ENCODE assay signal across 8 cellular contexts in genomic region chr20:675453-676314, GRCh38. TPM values are rescaled to one million over a fixed set of nuclear protein-coding genes. Genes with fewer than 3 reads are reported as not detected.
A peak's percentile ranks its signal among the peaks of the same experiment; 100 is the strongest.
DNase-seq lines count a peak whose midpoint lies in the region; ATAC-seq and TF ChIP-seq lines count a peak whose summit lies in the region.

SCRT2 (minus strand) TSS chr20:675802; CDS start chr20:675601, 201 bp downstream.

- H3K27me3 ChIP-seq in CD8-positive, alpha-beta T cell (ENCODE audit: insufficient read depth, low read length), result peaks cover 19% of the 10 kb centered on the region

- H3K36me3 Mint-ChIP-seq in CD8-positive, alpha-beta T cell, result no peaks in the 10 kb centered on the region
- H3K36me3 Mint-ChIP-seq in chondrocyte (ENCODE audit: low read depth), result peaks cover 2% of the 10 kb centered on the region

- peaks cover 69% of the 10 kb centered on the region for H3K27me3 Mint-ChIP-seq in CD8-positive, alpha-beta T cell (ENCODE audit: low read depth)
- H3K27me3 Mint-ChIP-seq in chondrocyte (ENCODE audit: low read depth), result peaks cover 70% of the 10 kb centered on the region

- no peaks in the 10 kb centered on the region for H3K36me3 ChIP-seq in CD8-positive, alpha-beta T cell (ENCODE audit: insufficient read depth, low read length)

- intact Hi-C loops in CD8-positive, alpha-beta T cell (cut with DNase I, micrococcal nuclease), result no loop called here

- H3K4me1 ChIP-seq in CD8-positive, alpha-beta T cell (ENCODE audit: insufficient read depth, low read length), result peaks cover 9% of the 10 kb centered on the region

- no peak within 1 kb of the TSS for H3K27ac Mint-ChIP-seq in CD8-positive, alpha-beta T cell
- no peak within 1 kb of the TSS for H3K27ac Mint-ChIP-seq in chondrocyte (ENCODE audit: unreplicated experiment)

- peak within 1 kb of the TSS; percentile 15 for H3K4me3 ChIP-seq in CD8-positive, alpha-beta T cell (ENCODE audit: low read depth, low read length)
- H3K4me3 ChIP-seq in LNCaP clone FGC (ENCODE audit: low read depth, low read length), result 0 out of 2 replicates have a peak within 1 kb of the TSS, but pooled peaks have one; percentile 17

- POLR2A ChIA-PET in CD8-positive, alpha-beta T cell (lab: Charles Lee), result no interaction called here

- no peak within 1 kb of the TSS for H3K27ac ChIP-seq in CD8-positive, alpha-beta T cell (ENCODE audit: low read depth, low read length)

- DNase-seq in CD8-positive, alpha-beta T cell, result peak; percentile 31 to 80 (median 56)
- no peak for DNase-seq in LNCaP clone FGC (ENCODE audit: low read depth)
- peak; percentile 45 to 56 for DNase-seq in activated CD4-positive, alpha-beta T cell treated with anti-CD3 and anti-CD28 coated beads for 4 hours
- no peak for DNase-seq in chondrocyte (ENCODE audit: low spot score)
- DNase-seq in left kidney (ENCODE audit: low read depth, low spot score), result peak; percentile 95
- DNase-seq in stimulated activated CD4-positive, alpha-beta T cell treated with anti-CD3 and anti-CD28 coated beads, Interleukin-4, amount 100 ng/mL, for 1 hour, result peak; percentile 69

- H3K9me3 ChIP-seq in CD8-positive, alpha-beta T cell (ENCODE audit: low read length), result no peaks in the 10 kb centered on the region

- no peak for TF ChIP-seq CTCF in CD8-positive, alpha-beta T cell (IDR thresholded peaks at IDR 0.05)
- TF ChIP-seq CTCF in LNCaP clone FGC (IDR thresholded peaks at IDR 0.05; ENCODE audit: control insufficient read depth, extremely low read depth, insufficient read depth), result no peak
- TF ChIP-seq CTCF in chondrocyte (IDR thresholded peaks at IDR 0.05), result no peak

- CTCF ChIA-PET in CD8-positive, alpha-beta T cell (lab: Charles Lee), result no interaction called here

- no peaks in the 10 kb centered on the region for H3K9me3 Mint-ChIP-seq in CD8-positive, alpha-beta T cell
- no peaks in the 10 kb centered on the region for H3K9me3 Mint-ChIP-seq in chondrocyte (ENCODE audit: low read depth)

- H3K4me1 Mint-ChIP-seq in CD8-positive, alpha-beta T cell (ENCODE audit: low read depth), result peaks cover 6% of the 10 kb centered on the region
- peaks cover 9% of the 10 kb centered on the region for H3K4me1 Mint-ChIP-seq in chondrocyte (ENCODE audit: low read depth)

- ATAC-seq in CD8-positive, alpha-beta T cell, result peak; percentile 89
- ATAC-seq in GM18861 (IDR thresholded peaks at IDR 0.05; ENCODE audit: unreplicated experiment) (no peak), HG02678 (IDR thresholded peaks at IDR 0.05; ENCODE audit: unreplicated experiment) (no peak)

- H3K4me3 Mint-ChIP-seq in CD8-positive, alpha-beta T cell, result no peak within 1 kb of the TSS
- H3K4me3 Mint-ChIP-seq in chondrocyte (ENCODE audit: unreplicated experiment), result peak within 1 kb of the TSS; percentile 57

RNA-seq across cellular contexts. Expression of gene SCRT2, which starts in this region (rescaled TPM):
- total RNA-seq in CD8-positive, alpha-beta T cell, result not detected
- not detected in 3 replicates for total RNA-seq in chondrocyte

Comparison
In these comparisons a context has a peak if more than half of its experiments do, and no peak if none do; other contexts are left out.
1. Peak in DNase-seq, ATAC-seq and H3K4me3 ChIP-seq in CD8-positive, alpha-beta T cell; RNA of the gene not detected or under 1 TPM.
2. DNase-seq: peak in activated CD4-positive, alpha-beta T cell treated with anti-CD3 and anti-CD28 coated beads for 4 hours (2 of 2), left kidney (single experiment) and stimulated activated CD4-positive, alpha-beta T cell treated with anti-CD3 and anti-CD28 coated beads, Interleukin-4, amount 100 ng/mL, for 1 hour (single experiment); none in LNCaP clone FGC (single experiment) and chondrocyte (single experiment).